ENCODE assay signal across 18 cellular contexts in genomic region chr11:14687943-14688627, GRCh38. TPM values are rescaled to one million over a fixed set of nuclear protein-coding genes. Genes with fewer than 3 reads are reported as not detected.
DNase-seq lines count a peak whose midpoint lies in the region; ATAC-seq, FAIRE-seq and TF ChIP-seq lines count a peak whose summit lies in the region.
"Had no signal": no experiment of that assay in that cellular context is flagged by ENCODE, and none has a peak within 500 bp of the region (broad histone marks: within the 10 kb centered on the region; RNA-seq: fewer than 3 reads in every experiment).

No MANE protein-coding gene starts in this region.

- TF ChIP-seq RAD21 in K562 (CRISPR knock-in tag; conservative IDR thresholded peaks at IDR 0.05 in 1 of 2, IDR thresholded peaks at IDR 0.05 in 1 of 2), result no peak

- intact Hi-C loops in left ventricle myocardium inferior (cut with micrococcal nuclease), result no loop called here
- intact Hi-C loops in cardiac septum (cut with DNase I), result no loop called here
- intact Hi-C loops in K562 (cut with micrococcal nuclease), result no loop called here

- H3K36me3 ChIP-seq in left ventricle myocardium inferior (no peaks in the 10 kb centered on the region), K562 (ENCODE audit: control insufficient read depth, insufficient read depth, low read length) (0 out of 3 replicates have a peak, but pooled peaks cover 2% of the 10 kb centered on the region)

- H3K27ac Mint-ChIP-seq in type B pancreatic cell, result peak overlapping the region; percentile 77

- no peaks in the 10 kb centered on the region for H4K20me1 ChIP-seq in K562 (replicated peaks; ENCODE audit: control insufficient read depth, insufficient read depth, low read length)

- no peak for FAIRE-seq in K562 (lab: Jason Lieb, UNC)
- FAIRE-seq: TTC549 had no signal

- H3K27ac ChIP-seq in left ventricle myocardium inferior (replicated peaks) (no peak overlapping the region), K562 (ENCODE audit: extremely low read depth, low read depth, low read length) (no peak overlapping the region)
- H3K27ac ChIP-seq: PC-9 had no signal

- no peaks in the 10 kb centered on the region for H3K4me1 Mint-ChIP-seq in type B pancreatic cell (ENCODE audit: unreplicated experiment)

- H3K4me3 Mint-ChIP-seq in type B pancreatic cell, result peak overlapping the region; percentile 59

- no peak overlapping the region for H3K4me2 ChIP-seq in K562 (ENCODE audit: insufficient read depth, low read length)
- H3K4me2 ChIP-seq: PC-9 had no signal

- TF ChIP-seq CTCF in left ventricle myocardium inferior (IDR thresholded peaks at IDR 0.05; ENCODE audit: borderline replicate concordance) (no peak), K562 (IDR thresholded peaks at IDR 0.05 in 2 of 3, conservative IDR thresholded peaks at IDR 0.05 in 1 of 3; ENCODE audit: insufficient read depth in 2 of 3, low read depth in 1 of 3, low read length in 3 of 3) (no peak), type B pancreatic cell (conservative IDR thresholded peaks at IDR 0.05) (no peak)

- H3K27me3 ChIP-seq in left ventricle myocardium inferior (ENCODE audit: low read depth) (no peaks in the 10 kb centered on the region), K562 (ENCODE audit: control insufficient read depth in 2 of 2, insufficient read depth in 2 of 2, low read length in 2 of 2) (no peaks in the 10 kb centered on the region)

- peaks cover 7% of the 10 kb centered on the region for H3K4me1 ChIP-seq in left ventricle myocardium inferior
- peaks cover 0 to 8% of the 10 kb centered on the region in 2 experiments; a peak in 1 of 5 replicates for H3K4me1 ChIP-seq in K562 (replicated peaks in 1 of 2; ENCODE audit: control insufficient read depth in 2 of 2, insufficient read depth in 2 of 2, low read length in 2 of 2)

- H3K4me3 ChIP-seq in left ventricle myocardium inferior (peak overlapping the region; percentile 8), K562 (no peak overlapping the region)
- H3K4me3 ChIP-seq: PC-9 had no signal

- no peaks in the 10 kb centered on the region for H3K27me3 Mint-ChIP-seq in type B pancreatic cell

- peaks cover 34% of the 10 kb centered on the region; the same call in 2 of the 3 replicates for H3K79me2 ChIP-seq in K562 (ENCODE audit: control insufficient read depth, insufficient read depth, low read length)

- in situ Hi-C loops in K562 (cut with MboI), result no loop called here

- H3K9me1 ChIP-seq in K562 (ENCODE audit: control insufficient read depth, insufficient read depth, low read length), result no peaks in the 10 kb centered on the region

- peaks cover 12% of the 10 kb centered on the region for H3K9me3 Mint-ChIP-seq in type B pancreatic cell

- CTCF ChIA-PET in K562 (lab: Yijun Ruan, JAX; ENCODE audit: low intra/inter-chr PET ratio), result no interaction called here

- H3K36me3 Mint-ChIP-seq in type B pancreatic cell, result peaks cover 4% of the 10 kb centered on the region

- H2AFZ ChIP-seq in K562 (ENCODE audit: low read depth, low read length), result no peak overlapping the region
- H2AFZ ChIP-seq: PC-9 had no signal

- no peak overlapping the region for H3K9ac ChIP-seq in K562 (ENCODE audit: insufficient read depth in 1 of 2, low read depth in 2 of 2, low read length in 2 of 2)

- no peak for TF ChIP-seq POLR2A in K562 (conservative IDR thresholded peaks at IDR 0.05)

- POLR2A ChIA-PET in K562 (lab: Yijun Ruan, JAX), result no interaction called here

- no TSS peak for BruUV-seq in K562 (replicated peaks; lab: Mats Ljungman, UMichigan)

- ATAC-seq in K562 (no peak), HG02884 (IDR thresholded peaks at IDR 0.05; ENCODE audit: unreplicated experiment) (no peak)
- ATAC-seq: SK-N-SH treated with all-trans-retinoic acid at 6 μM for 48 hours had no signal

- no peak for TF ChIP-seq EP300 in K562 (IDR thresholded peaks at IDR 0.05; ENCODE audit: low read length)

- no peak for DNase-seq in left ventricle myocardium inferior
- DNase-seq in cardiac septum (ENCODE audit: low spot score), result no peak
- DNase-seq in NCI-H2029 treated with DMSO at 0.1 percent for 48 hours (lab: John Stamatoyannopoulos, UW), result peak; percentile 52
- DNase-seq in K562 (ENCODE audit: extremely low read depth in 1 of 4, low spot score in 3 of 4), result no peak
- DNase-seq in type B pancreatic cell (ENCODE audit: extremely low spot score, unreplicated experiment), result no peak
- DNase-seq in T-helper 1 cell, result no peak
- no peak for DNase-seq in stimulated activated CD8-positive, alpha-beta memory T cell treated with anti-CD3 and anti-CD28 coated beads, Interleukin-4, amount 100 ng/mL, for 48 hours
- DNase-seq: activated CD4-positive, alpha-beta T cell treated with anti-CD3 and anti-CD28 coated beads, Interleukin-2, amount 50 U/mL, for 48 hours; activated T-cell treated with anti-CD3 and anti-CD28 coated beads, Interleukin-2, amount 50 U/mL, for 48 hours; AML-193; amygdala; cerebellar nuclear complex; DMS79 treated with DMSO at 0.1 percent for 48 hours; effector memory CD4-positive, alpha-beta T cell; PC-9 had no signal

- H3K9me3 ChIP-seq in left ventricle myocardium inferior (replicated peaks) (peaks cover 15% of the 10 kb centered on the region), K562 (replicated peaks; ENCODE audit: control insufficient read depth, insufficient read depth, low read depth, low read length) (no peaks in the 10 kb centered on the region)

- WGBS in K562 (ENCODE audit: insufficient coverage, low coverage, missing lambda C conversion rate), result 93% methylated on average over 2 of the region's 2 CpGs

TF ChIP-seq in K562, 482 proteins besides CTCF, POLR2A, EP300 and RAD21:
- TF ChIP-seq CBFB (CRISPR knock-in tag; IDR thresholded peaks at IDR 0.05), result no peak
- no peak for TF ChIP-seq PBX2 (CRISPR knock-in tag; IDR thresholded peaks at IDR 0.05; ENCODE audit: low read depth)
- TF ChIP-seq PBX2 (tag; conservative IDR thresholded peaks at IDR 0.05; ENCODE audit: low read depth), result 0 out of 2 replicates have a peak, but pooled peaks have one; percentile 24
- no peak for TF ChIP-seq GABPA (tag; conservative IDR thresholded peaks at IDR 0.05; ENCODE audit: low read depth)
- TF ChIP-seq ZFX (CRISPR knock-in tag; IDR thresholded peaks at IDR 0.05), result no peak
- TF ChIP-seq ZNF512 (tag; IDR thresholded peaks at IDR 0.05), result peak; percentile 78
- no peak for TF ChIP-seq SRSF3 (IDR thresholded peaks at IDR 0.05; ENCODE audit: insufficient read depth, low read length)
TF ChIP-seq in K562: peak in this region for 2.

RNA-seq across cellular contexts. Expression of gene PDE3B, which starts 44.5 kb away (rescaled TPM):
- total RNA-seq in left ventricle myocardium inferior (5.9 TPM), cardiac septum (8.7 TPM), K562 (2014; rRNA removed) (12.2 and 13.8 TPM in 2 replicates), K562 (2014; rRNA removed; fragmentation: Illumina TruSeq; extraction: Trizol) (16.3 and 17.0 TPM in 2 replicates), K562 (2015; rRNA removed; fragmentation: Illumina TruSeq; extraction: Trizol) (20.9 and 22.5 TPM in 2 replicates), K562 (2021) (15.1 and 15.8 TPM in 2 replicates), type B pancreatic cell (ENCODE audit: low replicate concordance) (12.9 and 16.6 TPM in 2 replicates)
- 21.1 and 47.2 TPM in 2 replicates for total RNA-seq in K562 (2011; cell fraction: chromatin; rRNA removed; ENCODE audit: low replicate concordance)
- total RNA-seq in K562 (2011; cell fraction: nucleolus; rRNA removed), result 12.0 and 15.7 TPM in 2 replicates
- total RNA-seq in K562 (2011; cell fraction: nucleoplasm; rRNA removed), result 24.6 and 34.8 TPM in 2 replicates
- polyA plus RNA-seq in K562 (2011; rRNA removed) (7.9 and 11.4 TPM in 2 replicates), K562 (2014; fragmentation: Illumina TruSeq; extraction: Trizol) (9.9 and 13.7 TPM in 2 replicates), K562 (2014; fragmentation: Nextera tagmentation; extraction: Ambion mirVana) (1 to 10 TPM; 2.3 to 2.9 TPM), K562 (2014; rRNA removed) (7.5 and 7.8 TPM in 2 replicates)
- polyA plus RNA-seq in K562 (2011; cell fraction: cytosol; rRNA removed), result 3.5 and 6.3 TPM in 2 replicates
- 17.5 and 17.6 TPM in 2 replicates for polyA plus RNA-seq in K562 (2011; cell fraction: nucleus; rRNA removed)
- 9.8 and 10.0 TPM in 2 replicates for polyA plus RNA-seq in K562 (2012)
- 21.1 and 26.2 TPM in 2 replicates for polyA minus RNA-seq in K562 (2011; rRNA and poly(A)+ RNA removed)
- 7.8 and 12.7 TPM in 2 replicates for polyA minus RNA-seq in K562 (2011; cell fraction: cytosol; rRNA and poly(A)+ RNA removed)
- polyA minus RNA-seq in K562 (2011; cell fraction: nucleus; rRNA and poly(A)+ RNA removed), result 31.1 and 33.1 TPM in 2 replicates
- total RNA-seq: PC-9 had no signal
